In genomic region chr6:48024956-48025355, GRCh38 we compare ENCODE assay signal across 29 cellular contexts.
"Had no signal": no experiment of that assay in that cellular context is flagged by ENCODE, and none has a peak within 500 bp of the region (broad histone marks: within the 10 kb centered on the region; RNA-seq: fewer than 3 reads in every experiment).

No MANE protein-coding gene starts in this region.

- DNase-seq: Karpas-422, Kasumi-1, MG63, MM.1S, MV-4-11, NCI-H1048, NCI-H1092, NCI-H1092 treated with DMSO at 0.1 percent for 48 hours, NCI-H1105, NCI-H1105 treated with DMSO at 0.1 percent for 48 hours, NCI-H1417 treated with DMSO at 0.1 percent for 48 hours, NCI-H1436, NCI-H1436 treated with DMSO at 0.1 percent for 48 hours, NCI-H146, NCI-H1694, NCI-H1694 treated with DMSO at 0.1 percent for 48 hours, NCI-H187, NCI-H1930, NCI-H2029, NCI-H2029 treated with DMSO at 0.1 percent for 48 hours, NCI-H2081, NCI-H2081 treated with DMSO at 0.1 percent for 48 hours, NCI-H2107, NCI-H2227 treated with DMSO at 0.1 percent for 48 hours, NCI-H226, NCI-H345, NCI-H510A, NCI-H510A treated with DMSO at 0.1 percent for 48 hours had no signal

- H3K9ac ChIP-seq: KMS-11 had no signal

- H3K36me3 ChIP-seq: MG63 had no signal

- H3K27ac ChIP-seq: KMS-11 had no signal

- H3K27me3 ChIP-seq: MG63 had no signal

- H3K9me3 ChIP-seq: MG63 had no signal

- H3K4me3 ChIP-seq: MG63 had no signal

- H3K4me2 ChIP-seq: KMS-11 had no signal
